In genomic region chr12:15701212-15701611, GRCh38 we compare ENCODE assay signal across 10 cellular contexts.
DNase-seq lines count a peak whose midpoint lies in the region; ATAC-seq, FAIRE-seq and TF ChIP-seq lines count a peak whose summit lies in the region.
"Had no signal": no experiment of that assay in that cellular context is flagged by ENCODE, and none has a peak within 500 bp of the region (broad histone marks: within the 10 kb centered on the region; RNA-seq: fewer than 3 reads in every experiment).

No MANE protein-coding gene starts in this region.

- CTCF ChIA-PET in HepG2 (lab: Yijun Ruan, JAX; ENCODE audit: low intra/inter-chr PET ratio, low total read pairs), result no interaction called here

- no peaks in the 10 kb centered on the region for H3K36me3 ChIP-seq in liver (ENCODE audit: control insufficient read depth in 4 of 4, insufficient read depth in 3 of 4, low read depth in 1 of 4, low read length in 3 of 4)
- H3K36me3 ChIP-seq in HepG2 (replicated peaks in 1 of 2; ENCODE audit: control insufficient read depth in 1 of 2, insufficient read depth in 2 of 2, low read length in 2 of 2), result no peaks in the 10 kb centered on the region
- H3K36me3 ChIP-seq in SK-N-MC (ENCODE audit: insufficient read depth, low read length), result no peaks in the 10 kb centered on the region
- no peaks in the 10 kb centered on the region for H3K36me3 ChIP-seq in heart right ventricle
- H3K36me3 ChIP-seq in uterus, result no peaks in the 10 kb centered on the region

- H3K79me2 ChIP-seq in HepG2 (ENCODE audit: insufficient read depth, low read length), result peaks cover 43% of the 10 kb centered on the region

- no peak overlapping the region for H3K9ac ChIP-seq in liver (ENCODE audit: low read depth in 1 of 2, low read length in 2 of 2)
- no peak overlapping the region for H3K9ac ChIP-seq in HepG2 (ENCODE audit: insufficient read depth, low read depth, low read length)
- H3K9ac ChIP-seq in SK-N-MC (ENCODE audit: insufficient read length), result no peak overlapping the region

- WGBS in liver, result 65% methylated on average over 1 of the region's 1 CpG
- WGBS in HepG2 (ENCODE audit: low lambda C conversion rate), result 95% methylated on average over 1 of the region's 1 CpG
- WGBS in heart right ventricle, 2 donors, result 61% methylated on average over 1 of the region's 1 CpG

- POLR2A ChIA-PET in HepG2 (lab: Yijun Ruan, JAX), result no interaction called here

- no peak overlapping the region for H2AFZ ChIP-seq in HepG2 (ENCODE audit: low read length)

- TF ChIP-seq POLR2A in HepG2 (IDR thresholded peaks at IDR 0.05; ENCODE audit: insufficient read depth in 1 of 2, low read depth in 2 of 2, low read length in 2 of 2) (no peak), uterus (IDR thresholded peaks at IDR 0.05) (no peak)

- H3K27me3 ChIP-seq in liver (ENCODE audit: control insufficient read depth in 4 of 4, insufficient read depth in 4 of 4, low read length in 3 of 4) (no peaks in the 10 kb centered on the region), HepG2 (ENCODE audit: control insufficient read depth in 1 of 2, insufficient read depth in 2 of 2, low read length in 2 of 2) (no peaks in the 10 kb centered on the region), heart right ventricle (no peaks in the 10 kb centered on the region), uterus (no peaks in the 10 kb centered on the region)

- no peak for FAIRE-seq in HepG2 (lab: Jason Lieb, UNC)

- H3K4me1 ChIP-seq in liver (ENCODE audit: control insufficient read depth in 4 of 4, insufficient read depth in 4 of 4, low read length in 3 of 4) (peaks cover 2 to 7% (median 5%) of the 10 kb centered on the region in 4 donors), HepG2 (ENCODE audit: insufficient read depth, low read length) (peaks cover 24% of the 10 kb centered on the region), heart right ventricle (peaks cover 0 to 89% (median 63%) of the 10 kb centered on the region in 9 donors), uterus (peaks cover 14 to 17% of the 10 kb centered on the region in 2 donors)

- no peaks in the 10 kb centered on the region for H3K9me3 ChIP-seq in liver (ENCODE audit: control insufficient read depth in 4 of 4, low read length in 3 of 4)
- H3K9me3 ChIP-seq in HepG2 (ENCODE audit: low read length), result no peaks in the 10 kb centered on the region
- no peaks in the 10 kb centered on the region for H3K9me3 ChIP-seq in SK-N-MC (ENCODE audit: low read depth, low read length)
- H3K9me3 ChIP-seq in heart right ventricle, result no peaks in the 10 kb centered on the region
- no peaks in the 10 kb centered on the region for H3K9me3 ChIP-seq in uterus

- TF ChIP-seq EP300 in HepG2 (IDR thresholded peaks at IDR 0.05; ENCODE audit: low read depth in 2 of 2, low read length in 2 of 2) (no peak), HepG2 (CRISPR knock-in tag; IDR thresholded peaks at IDR 0.05; ENCODE audit: borderline replicate concordance) (no peak)

- no peak overlapping the region for H3K4me2 ChIP-seq in HepG2 (ENCODE audit: low read depth, low read length)

- intact Hi-C loops in HepG2 (cut with micrococcal nuclease; ENCODE audit: unreplicated experiment), result no loop called here
- intact Hi-C loops in heart right ventricle (cut with DNase I), result loop anchor here in 1 of 10 donors (5.0 kb wide), 1 partner anchor 104 kb away; no protein-coding TSS in a partner anchor
- intact Hi-C loops in uterus (cut with DNase I; ENCODE audit: low total_unique reads), result no loop called here

- TF ChIP-seq RAD21 in liver (IDR thresholded peaks at IDR 0.05) (no peak), HepG2 (CRISPR knock-in tag; IDR thresholded peaks at IDR 0.05) (no peak)

- H3K4me3 ChIP-seq in liver (ENCODE audit: low read depth in 1 of 3, low read length in 3 of 3), result no peak overlapping the region
- no peak overlapping the region for H3K4me3 ChIP-seq in HepG2 (replicated peaks in 1 of 3; ENCODE audit: insufficient read depth in 1 of 3, low read depth in 2 of 3, low read length in 3 of 3)
- no peak overlapping the region for H3K4me3 ChIP-seq in SK-N-MC
- H3K4me3 ChIP-seq in heart right ventricle, result no peak overlapping the region
- H3K4me3 ChIP-seq in uterus, result no peak overlapping the region

- DNase-seq in HepG2 (ENCODE audit: low spot score) (no peak), SK-N-MC (ENCODE audit: low read depth, low spot score) (no peak), heart right ventricle (no peak), uterus (no peak), GM13976 (ENCODE audit: low spot score) (no peak), GF-D8 (lab: John Stamatoyannopoulos, UW) (no peak)
- no peak for DNase-seq in stimulated activated CD4-positive, alpha-beta T cell treated with anti-CD3 and anti-CD28 coated beads, Interleukin-4, amount 100 ng/mL, for 24 hours
- DNase-seq: CD4-positive, alpha-beta T cell; T1000 had no signal

- no TSS peak for BruUV-seq in HepG2 (replicated peaks; lab: Mats Ljungman, UMichigan)

- H4K20me1 ChIP-seq in HepG2 (ENCODE audit: insufficient read depth, low read length), result no peaks in the 10 kb centered on the region

- ATAC-seq in HepG2, result no peak
- peak in 1 of 8 donors; percentile 29 for ATAC-seq in heart right ventricle

- peak overlapping the region; percentile 42 to 56 for H3K27ac ChIP-seq in liver (ENCODE audit: low read depth in 1 of 2, low read length in 2 of 2)
- H3K27ac ChIP-seq in HepG2 (ENCODE audit: extremely low read length, insufficient read depth, low read length), result no peak overlapping the region
- H3K27ac ChIP-seq in SK-N-MC, result peak overlapping the region; percentile 73
- H3K27ac ChIP-seq in heart right ventricle, result peak overlapping the region in 9 of 10 donors; percentile 1 to 83 (median 71)
- peak overlapping the region; percentile 82 to 95 for H3K27ac ChIP-seq in uterus

- in situ Hi-C loops in HepG2 (cut with HindIII; ENCODE audit: extremely low pct_ligation_motif_present, low pct_unique_long_range_greater_than_20kb), result no loop called here
- in situ Hi-C loops in GM13976 (cut with MboI; ENCODE audit: low sequenced_read_pairs, unreplicated experiment), result no loop called here

- TF ChIP-seq CTCF in liver (IDR thresholded peaks at IDR 0.05; ENCODE audit: low read depth, low read length, missing input control) (no peak), HepG2 (CRISPR knock-in tag; IDR thresholded peaks at IDR 0.05) (no peak), heart right ventricle (IDR thresholded peaks at IDR 0.05) (no peak), uterus (IDR thresholded peaks at IDR 0.05) (no peak), GM13976 (IDR thresholded peaks at IDR 0.05; ENCODE audit: borderline replicate concordance, control extremely low read depth, extremely low read depth, insufficient read depth, missing control alignments) (no peak)

TF ChIP-seq in liver, 16 proteins besides CTCF, POLR2A, EP300 and RAD21 (continues in another document):
- TF ChIP-seq HNF4G (IDR thresholded peaks at IDR 0.05) (no peak), HNF4A (conservative IDR thresholded peaks at IDR 0.05) (no peak), TAF1 (conservative IDR thresholded peaks at IDR 0.05) (no peak), ATF3 (IDR thresholded peaks at IDR 0.05) (no peak), ZBTB33 (IDR thresholded peaks at IDR 0.05) (no peak), RXRA (IDR thresholded peaks at IDR 0.05) (no peak), GABPA (IDR thresholded peaks at IDR 0.05 in 1 of 2, conservative IDR thresholded peaks at IDR 0.05 in 1 of 2) (no peak), FOXA2 (IDR thresholded peaks at IDR 0.05) (no peak), SP1 (IDR thresholded peaks at IDR 0.05) (no peak)

TF ChIP-seq in HepG2, 621 proteins besides CTCF, POLR2A, EP300 and RAD21 (continues in another document):
- TF ChIP-seq GLI4 (CRISPR knock-in tag; IDR thresholded peaks at IDR 0.05; ENCODE audit: borderline replicate concordance), result no peak
- no peak for TF ChIP-seq ZFP37 (CRISPR knock-in tag; IDR thresholded peaks at IDR 0.05; ENCODE audit: borderline replicate concordance)
- TF ChIP-seq ZNF3 (CRISPR knock-in tag; IDR thresholded peaks at IDR 0.05), result no peak
- TF ChIP-seq, protein P1, sequence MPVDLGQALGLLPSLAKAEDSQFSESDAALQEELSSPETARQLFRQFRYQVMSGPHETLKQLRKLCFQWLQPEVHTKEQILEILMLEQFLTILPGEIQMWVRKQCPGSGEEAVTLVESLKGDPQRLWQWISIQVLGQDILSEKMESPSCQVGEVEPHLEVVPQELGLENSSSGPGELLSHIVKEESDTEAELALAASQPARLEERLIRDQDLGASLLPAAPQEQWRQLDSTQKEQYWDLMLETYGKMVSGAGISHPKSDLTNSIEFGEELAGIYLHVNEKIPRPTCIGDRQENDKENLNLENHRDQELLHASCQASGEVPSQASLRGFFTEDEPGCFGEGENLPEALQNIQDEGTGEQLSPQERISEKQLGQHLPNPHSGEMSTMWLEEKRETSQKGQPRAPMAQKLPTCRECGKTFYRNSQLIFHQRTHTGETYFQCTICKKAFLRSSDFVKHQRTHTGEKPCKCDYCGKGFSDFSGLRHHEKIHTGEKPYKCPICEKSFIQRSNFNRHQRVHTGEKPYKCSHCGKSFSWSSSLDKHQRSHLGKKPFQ (CRISPR knock-in tag; IDR thresholded peaks at IDR 0.05; ENCODE audit: insufficient replicate concordance), result no peak
- no peak for TF ChIP-seq HIVEP1 (CRISPR knock-in tag; IDR thresholded peaks at IDR 0.05)
- TF ChIP-seq XBP1 (CRISPR knock-in tag; IDR thresholded peaks at IDR 0.05), result no peak
- no peak for TF ChIP-seq ISL2 (CRISPR knock-in tag; IDR thresholded peaks at IDR 0.05)
- TF ChIP-seq ZNF503 (CRISPR knock-in tag; IDR thresholded peaks at IDR 0.05), result no peak
- TF ChIP-seq ZBTB25 (CRISPR knock-in tag; IDR thresholded peaks at IDR 0.05), result no peak
